In the genomic region with DNA sequence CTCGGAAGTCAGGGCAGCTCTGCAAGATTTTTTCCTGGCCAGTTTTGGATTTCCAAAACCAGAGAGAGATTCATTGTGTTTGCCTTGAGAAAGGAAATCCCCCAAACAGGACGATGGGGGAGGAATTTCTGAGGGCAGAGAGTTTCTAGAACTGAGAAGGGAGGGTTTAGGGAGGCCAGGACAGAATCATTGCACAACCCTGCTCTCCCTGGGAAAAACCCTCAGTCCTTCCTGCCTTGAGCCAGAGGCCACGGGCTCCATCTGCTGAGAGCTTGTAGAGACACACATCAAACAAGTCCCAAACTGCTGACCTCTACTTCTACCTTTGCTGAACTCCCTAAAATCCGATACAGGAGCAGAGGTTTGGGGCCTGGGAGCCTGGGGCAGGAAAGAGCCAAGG, we compare ENCODE assay signal across 9 cellular contexts.
DNase-seq lines count a peak whose midpoint lies in the region; ATAC-seq and TF ChIP-seq lines count a peak whose summit lies in the region.
"Had no signal": no experiment of that assay in that cellular context is flagged by ENCODE, and none has a peak within 500 bp of the region (broad histone marks: within the 10 kb centered on the region; RNA-seq: fewer than 3 reads in every experiment).

No MANE protein-coding gene starts in this region.

- peak overlapping the region; percentile 30 for H3K27ac Mint-ChIP-seq in endodermal cell
- H3K27ac Mint-ChIP-seq: activated naive CD8-positive, alpha-beta T cell treated with anti-CD3 and anti-CD28 coated beads, Interleukin-2, amount 10 ng/mL, durations not matched to agents 7 days and 5 days had no signal

- H3K4me1 ChIP-seq in endodermal cell (ENCODE audit: control insufficient read depth, insufficient read depth, low read length) (peaks cover 9% of the 10 kb centered on the region), mesodermal cell (ENCODE audit: control insufficient read depth, insufficient read depth, low read length, poor library complexity, severe bottlenecking) (peaks cover 21% of the 10 kb centered on the region), Karpas-422 (ENCODE audit: low read length) (no peaks in the 10 kb centered on the region)

- DNase-seq in A172 (ENCODE audit: low spot score) (peak; percentile 82), NCI-H226 (peak; percentile 90), endodermal cell (peak; percentile 85), Karpas-422 (no peak), DMS153 treated with DMSO at 0.1 percent for 48 hours (lab: John Stamatoyannopoulos, UW; ENCODE audit: unreplicated experiment) (no peak)
- DNase-seq in activated CD8-positive, alpha-beta memory T cell treated with anti-CD3 and anti-CD28 coated beads, Interleukin-2, amount 50 U/mL, for 4 hours, result no peak
- DNase-seq: activated naive CD8-positive, alpha-beta T cell treated with anti-CD3 and anti-CD28 coated beads, Interleukin-2, amount 10 ng/mL, durations not matched to agents 7 days and 5 days had no signal

- no peaks in the 10 kb centered on the region for H3K36me3 ChIP-seq in endodermal cell (ENCODE audit: control insufficient read depth, insufficient read depth, low read length)
- H3K36me3 ChIP-seq in mesodermal cell (ENCODE audit: control insufficient read depth, insufficient read depth, low read length), result no peaks in the 10 kb centered on the region
- H3K36me3 ChIP-seq in Karpas-422 (ENCODE audit: insufficient read depth, low read length), result no peaks in the 10 kb centered on the region

- no peaks in the 10 kb centered on the region for H4K20me1 ChIP-seq in Karpas-422 (ENCODE audit: insufficient read depth, low read depth, low read length)

- no peaks in the 10 kb centered on the region for H3K36me3 Mint-ChIP-seq in endodermal cell (ENCODE audit: low read depth)
- H3K36me3 Mint-ChIP-seq: activated naive CD8-positive, alpha-beta T cell treated with anti-CD3 and anti-CD28 coated beads, Interleukin-2, amount 10 ng/mL, durations not matched to agents 7 days and 5 days had no signal

- peak; percentile 67 for TF ChIP-seq CTCF in endodermal cell (conservative IDR thresholded peaks at IDR 0.05)

- ATAC-seq in GM19463 (IDR thresholded peaks at IDR 0.05; ENCODE audit: unreplicated experiment), result peak; percentile 90

- H3K27ac ChIP-seq in endodermal cell (ENCODE audit: low read depth, low read length) (peak overlapping the region; percentile 25), mesodermal cell (ENCODE audit: low read depth, low read length, severe bottlenecking) (peak overlapping the region; percentile 57), Karpas-422 (ENCODE audit: low read length) (no peak overlapping the region)

- WGBS in endodermal cell (ENCODE audit: insufficient coverage in 1 of 2, insufficient read length in 1 of 2), 2 experiments, result 0 to 53% methylated on average over 1 to 4 of the region's 4 CpGs
- 61 to 100% methylated on average over 1 to 3 of the region's 4 CpGs for WGBS in mesodermal cell (ENCODE audit: insufficient coverage in 2 of 2), 2 experiments

- no peak overlapping the region for H2AFZ ChIP-seq in Karpas-422 (ENCODE audit: low read length)

- H3K4me3 ChIP-seq in endodermal cell (ENCODE audit: low read length) (no peak overlapping the region), mesodermal cell (ENCODE audit: extremely low read depth, insufficient read depth, low read length, poor library complexity, severe bottlenecking) (no peak overlapping the region), Karpas-422 (ENCODE audit: low read length) (no peak overlapping the region)

- peaks cover 14% of the 10 kb centered on the region for H3K4me1 Mint-ChIP-seq in endodermal cell
- H3K4me1 Mint-ChIP-seq: activated naive CD8-positive, alpha-beta T cell treated with anti-CD3 and anti-CD28 coated beads, Interleukin-2, amount 10 ng/mL, durations not matched to agents 7 days and 5 days had no signal

- H3K9ac ChIP-seq in endodermal cell (ENCODE audit: extremely low read depth, low read length, poor library complexity, severe bottlenecking), result no peak overlapping the region
- no peak overlapping the region for H3K9ac ChIP-seq in Karpas-422 (ENCODE audit: low read length)

- no peak overlapping the region for H3K4me2 ChIP-seq in Karpas-422 (ENCODE audit: low read depth, low read length, poor library complexity, severe bottlenecking)

- no peak overlapping the region for H3K4me3 Mint-ChIP-seq in endodermal cell
- H3K4me3 Mint-ChIP-seq: activated naive CD8-positive, alpha-beta T cell treated with anti-CD3 and anti-CD28 coated beads, Interleukin-2, amount 10 ng/mL, durations not matched to agents 7 days and 5 days had no signal

- H3K9me3 ChIP-seq in endodermal cell (ENCODE audit: control insufficient read depth, low read length), result no peaks in the 10 kb centered on the region
- H3K9me3 ChIP-seq in mesodermal cell (ENCODE audit: control insufficient read depth, low read length), result no peaks in the 10 kb centered on the region
- H3K9me3 ChIP-seq in Karpas-422 (ENCODE audit: low read length), result no peaks in the 10 kb centered on the region

- H3K9me2 ChIP-seq in Karpas-422 (replicated peaks; ENCODE audit: insufficient read depth, low read length), result no peaks in the 10 kb centered on the region

- no peaks in the 10 kb centered on the region for H3K27me3 ChIP-seq in endodermal cell (ENCODE audit: control insufficient read depth, insufficient read depth, low read length, poor library complexity, severe bottlenecking)
- no peaks in the 10 kb centered on the region for H3K27me3 ChIP-seq in Karpas-422 (ENCODE audit: low read length)

- H3K27me3 Mint-ChIP-seq in endodermal cell (ENCODE audit: insufficient read depth), result no peaks in the 10 kb centered on the region

- no peaks in the 10 kb centered on the region for H3K9me3 Mint-ChIP-seq in endodermal cell
- H3K9me3 Mint-ChIP-seq: activated naive CD8-positive, alpha-beta T cell treated with anti-CD3 and anti-CD28 coated beads, Interleukin-2, amount 10 ng/mL, durations not matched to agents 7 days and 5 days had no signal

- no peaks in the 10 kb centered on the region for H3K79me2 ChIP-seq in Karpas-422 (ENCODE audit: low read length)

Comparison
In these comparisons a context has a peak if more than half of its experiments do, and no peak if none do; other contexts are left out.
1. DNase-seq: peak in A172 (single experiment), NCI-H226 (single experiment) and endodermal cell (single experiment); none in activated CD8-positive, alpha-beta memory T cell treated with anti-CD3 and anti-CD28 coated beads, Interleukin-2, amount 50 U/mL, for 4 hours (single experiment), Karpas-422 (single experiment) and DMS153 treated with DMSO at 0.1 percent for 48 hours (single experiment).